22 cellular contexts compared by ENCODE assay signal in genomic region chr6:167671977-167672687, GRCh38.
"Had no signal": no experiment of that assay in that cellular context is flagged by ENCODE, and none has a peak within 500 bp of the region (broad histone marks: within the 10 kb centered on the region; RNA-seq: fewer than 3 reads in every experiment).

No MANE protein-coding gene starts in this region.

- H3K27ac ChIP-seq: breast epithelium, thoracic aorta, upper lobe of left lung, VCaP had no signal

- H3K4me3 ChIP-seq: breast epithelium, lung, smooth muscle cell, thoracic aorta, upper lobe of left lung had no signal

- H3K9me3 ChIP-seq: breast epithelium, thoracic aorta, upper lobe of left lung had no signal

- H3K4me3 Mint-ChIP-seq: activated naive CD8-positive, alpha-beta T cell treated with anti-CD3 and anti-CD28 coated beads for 36 hours; immature natural killer cell; mesothelial cell of epicardium; naive thymus-derived CD8-positive, alpha-beta T cell; T-helper 2 cell treated with Interferon-gamma antibody and Interleukin-4, amounts not matched to agents 5 μg/mL and 100 μg/mL, for 36 hours had no signal

- H3K27me3 ChIP-seq: breast epithelium, upper lobe of left lung had no signal

- DNase-seq: activated CD4-positive, alpha-beta T cell treated with anti-CD3 and anti-CD28 coated beads, Interleukin-2, amount 50 U/mL, for 1 hour; activated CD4-positive, CD25-positive, alpha-beta regulatory T cell treated with anti-CD3 and anti-CD28 coated beads, Interleukin-2, amount 50 U/mL, for 72 hours; activated naive CD4-positive, alpha-beta T cell treated with Interleukin-2 at 50 U/mL for 16 hours; activated naive CD8-positive, alpha-beta T cell treated with anti-CD3 and anti-CD28 coated beads for 36 hours; activated T-cell treated with anti-CD3 and anti-CD28 coated beads, Interleukin-2, amount 50 U/mL, for 1 hour; cortex of kidney; immature natural killer cell; naive thymus-derived CD8-positive, alpha-beta T cell; occipital lobe; stimulated activated CD4-positive, alpha-beta T cell treated with anti-CD3 and anti-CD28 coated beads, Interleukin-2, amount 100 ng/mL, for 48 hours; stimulated activated naive CD4-positive, alpha-beta T cell treated with Interleukin-2 at 50 U/mL for 16 hours had no signal

- H3K4me1 Mint-ChIP-seq: activated naive CD8-positive, alpha-beta T cell treated with anti-CD3 and anti-CD28 coated beads for 36 hours; immature natural killer cell had no signal

- H3K27ac Mint-ChIP-seq: activated naive CD8-positive, alpha-beta T cell treated with anti-CD3 and anti-CD28 coated beads for 36 hours; mesothelial cell of epicardium; naive thymus-derived CD8-positive, alpha-beta T cell; T-helper 2 cell treated with Interferon-gamma antibody and Interleukin-4, amounts not matched to agents 5 μg/mL and 100 μg/mL, for 36 hours had no signal

- ATAC-seq: left lobe of liver; naive thymus-derived CD8-positive, alpha-beta T cell; sciatic nerve; SK-N-SH treated with all-trans-retinoic acid at 6 μM for 48 hours had no signal

- H3K4me2 ChIP-seq: smooth muscle cell had no signal

- H3K36me3 Mint-ChIP-seq: immature natural killer cell, mesothelial cell of epicardium had no signal

- H3K36me3 ChIP-seq: breast epithelium, thoracic aorta, upper lobe of left lung had no signal
